In the genomic region with DNA sequence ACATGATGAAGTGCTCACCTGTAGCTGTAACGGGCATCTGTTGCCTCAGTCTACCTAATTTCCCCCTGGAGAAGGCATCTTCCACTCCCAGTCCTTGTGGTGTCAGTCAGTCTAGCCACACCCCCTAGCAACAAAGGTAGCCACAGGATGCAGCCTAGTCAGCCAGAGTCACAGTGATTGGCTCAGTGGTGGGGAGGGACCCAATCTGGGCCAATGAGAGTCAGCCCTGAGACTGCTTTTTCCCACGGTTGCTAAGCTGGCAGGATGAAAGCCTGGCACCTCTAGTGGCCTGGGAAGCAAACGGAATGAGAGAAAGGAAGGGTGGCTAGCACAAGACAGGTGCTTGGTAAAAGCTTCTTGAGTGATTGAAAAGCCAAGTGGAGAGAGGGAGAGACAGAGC, we compare ENCODE assay signal across 10 cellular contexts.
DNase-seq lines count a peak whose midpoint lies in the region; ATAC-seq and TF ChIP-seq lines count a peak whose summit lies in the region.
"Had no signal": no experiment of that assay in that cellular context is flagged by ENCODE, and none has a peak within 500 bp of the region (broad histone marks: within the 10 kb centered on the region; RNA-seq: fewer than 3 reads in every experiment).

No MANE protein-coding gene starts in this region.

- CTCF ChIA-PET in PC-3 (lab: Charles Lee) = interaction anchor here (0.5 kb wide), 1 partner anchor 17 kb away, joined by 8 read pairs; no protein-coding TSS in a partner anchor

- H3K9me3 ChIP-seq in PC-3 (ENCODE audit: low read length) (no peaks in the 10 kb centered on the region), esophagus squamous epithelium (no peaks in the 10 kb centered on the region), GM23248 (ENCODE audit: low read depth) (no peaks in the 10 kb centered on the region), left lung (no peaks in the 10 kb centered on the region)

- intact Hi-C loops in PC-3 (cut with micrococcal nuclease) (no loop called here), esophagus squamous epithelium (cut with DNase I) (no loop called here), left lung (cut with DNase I) (no loop called here)

- no peaks in the 10 kb centered on the region for H3F3A ChIP-seq in PC-3 (ENCODE audit: low read length, unreplicated experiment)
- peaks cover 22% of the 10 kb centered on the region for H3F3A ChIP-seq in GM23248 (ENCODE audit: insufficient read depth)

- H3K27ac ChIP-seq in PC-3 (ENCODE audit: low read length) = no peak overlapping the region
- peak overlapping the region; percentile 87 to 90 (median 90) for H3K27ac ChIP-seq in esophagus squamous epithelium
- H3K27ac ChIP-seq in GM23248 = no peak overlapping the region
- H3K27ac ChIP-seq in left lung = no peak overlapping the region
- H3K27ac ChIP-seq: SK-N-MC had no signal

- in situ Hi-C loops in Caki2 (cut with HindIII; ENCODE audit: low pct_unique_long_range_greater_than_20kb, low sequenced_read_pairs) = no loop called here
- in situ Hi-C loops in GM23248 (cut with MboI) = no loop called here

- no peak overlapping the region for H3K9ac ChIP-seq in PC-3 (ENCODE audit: low read length)
- H3K9ac ChIP-seq in GM23248 = no peak overlapping the region

- TF ChIP-seq POLR2A in esophagus squamous epithelium (IDR thresholded peaks at IDR 0.05) = no peak

- TF ChIP-seq CTCF in PC-3 (conservative IDR thresholded peaks at IDR 0.05; ENCODE audit: low read depth, low read length) (0 out of 2 replicates have a peak, but pooled peaks have one; percentile 21), esophagus squamous epithelium (IDR thresholded peaks at IDR 0.05) (peak in 3 of 6 experiments; percentile 18 to 44 (median 24)), left lung (IDR thresholded peaks at IDR 0.05) (no peak)

- 39 to 47% methylated on average over 2 to 3 of the region's 3 CpGs for WGBS in esophagus squamous epithelium, 2 donors
- 95 to 100% methylated on average over 3 of the region's 3 CpGs for WGBS in GM23248 (ENCODE audit: low coverage in 1 of 2, low lambda C conversion rate in 2 of 2, missing lambda C conversion rate in 2 of 2), 2 experiments

- ATAC-seq in GM21515 (IDR thresholded peaks at IDR 0.05; ENCODE audit: unreplicated experiment) = peak; percentile 73
- ATAC-seq in PC-3 = no peak
- ATAC-seq in HG02610 (IDR thresholded peaks at IDR 0.05; ENCODE audit: unreplicated experiment) = no peak
- ATAC-seq in left lung = no peak

- H3K79me2 ChIP-seq in PC-3 (ENCODE audit: low read length) (no peaks in the 10 kb centered on the region), GM23248 (ENCODE audit: insufficient read depth) (no peaks in the 10 kb centered on the region)

- DNase-seq in Caki2 (ENCODE audit: low read depth) = peak; percentile 69
- DNase-seq in PC-3 = peak; percentile 46
- no peak for DNase-seq in esophagus squamous epithelium (lab: John Stamatoyannopoulos, UW)
- no peak for DNase-seq in GM23248
- no peak for DNase-seq in NCI-H345 treated with DMSO at 0.1 percent for 48 hours (lab: John Stamatoyannopoulos, UW; ENCODE audit: unreplicated experiment)
- no peak for DNase-seq in left lung
- DNase-seq: stimulated activated CD4-positive, alpha-beta T cell treated with anti-CD3 and anti-CD28 coated beads, Interleukin-4, amount 100 ng/mL, for 1 hour had no signal

- POLR2A ChIA-PET in PC-3 (lab: Charles Lee; ENCODE audit: unreplicated experiment) = no interaction called here

- no peak overlapping the region for H2AFZ ChIP-seq in PC-3 (ENCODE audit: low read length)
- H2AFZ ChIP-seq in GM23248 = no peak overlapping the region

- H3K9me2 ChIP-seq in PC-3 (replicated peaks; ENCODE audit: low read length) = no peaks in the 10 kb centered on the region
- H3K9me2 ChIP-seq in GM23248 (ENCODE audit: insufficient read depth) = no peaks in the 10 kb centered on the region

- H4K20me1 ChIP-seq in PC-3 (ENCODE audit: low read length) = no peaks in the 10 kb centered on the region
- no peaks in the 10 kb centered on the region for H4K20me1 ChIP-seq in GM23248 (ENCODE audit: insufficient read depth)

- H3K27me3 ChIP-seq in PC-3 (ENCODE audit: low read length) (no peaks in the 10 kb centered on the region), esophagus squamous epithelium (no peaks in the 10 kb centered on the region), GM23248 (replicated peaks; ENCODE audit: insufficient read depth) (no peaks in the 10 kb centered on the region), left lung (no peaks in the 10 kb centered on the region)

- no TSS peak for BruUV-seq in PC-3 (replicated peaks; lab: Mats Ljungman, UMichigan)

- no peak overlapping the region for H3K4me3 ChIP-seq in PC-3 (ENCODE audit: low read length)
- no peak overlapping the region for H3K4me3 ChIP-seq in esophagus squamous epithelium
- H3K4me3 ChIP-seq in GM23248 = no peak overlapping the region
- H3K4me3 ChIP-seq in left lung = no peak overlapping the region
- H3K4me3 ChIP-seq: SK-N-MC had no signal

- H3K36me3 ChIP-seq in PC-3 (ENCODE audit: low read depth, low read length) (no peaks in the 10 kb centered on the region), esophagus squamous epithelium (peaks cover 0 to 9% (median 0%) of the 10 kb centered on the region in 3 donors), GM23248 (ENCODE audit: low read depth) (no peaks in the 10 kb centered on the region), left lung (no peaks in the 10 kb centered on the region)

- H3K4me1 ChIP-seq in PC-3 (ENCODE audit: insufficient read depth, low read length) = peaks cover 29% of the 10 kb centered on the region
- H3K4me1 ChIP-seq in esophagus squamous epithelium = peaks cover 39 to 98% (median 44%) of the 10 kb centered on the region in 3 donors
- peaks cover 23% of the 10 kb centered on the region for H3K4me1 ChIP-seq in GM23248 (ENCODE audit: insufficient read depth)
- H3K4me1 ChIP-seq in left lung = peaks cover 6 to 16% of the 10 kb centered on the region in 2 donors

- no peak overlapping the region for H3K4me2 ChIP-seq in PC-3 (ENCODE audit: low read length)
- H3K4me2 ChIP-seq in GM23248 (ENCODE audit: unreplicated experiment) = no peak overlapping the region

Comparison
In these comparisons a context has a peak if more than half of its experiments do, and no peak if none do; other contexts are left out.
1. DNase-seq: peak in Caki2 (single experiment) and PC-3 (single experiment); none in esophagus squamous epithelium (single experiment), GM23248 (single experiment), NCI-H345 treated with DMSO at 0.1 percent for 48 hours (single experiment) and left lung (0 of 2).
2. H3K27ac ChIP-seq: peak in esophagus squamous epithelium (4 of 4); none in PC-3 (single experiment), GM23248 (single experiment) and left lung (0 of 2).